Comparison of ENCODE assay signal across 8 cellular contexts in genomic region chr9:131657031-131657377, GRCh38.
A peak's percentile ranks its signal among the peaks of the same experiment; 100 is the strongest.
DNase-seq lines count a peak whose midpoint lies in the region; ATAC-seq and TF ChIP-seq lines count a peak whose summit lies in the region.

No MANE protein-coding gene starts in this region.

- ATAC-seq in GM19395 (IDR thresholded peaks at IDR 0.05; ENCODE audit: unreplicated experiment) (peak; percentile 33), HG03342 (IDR thresholded peaks at IDR 0.05; ENCODE audit: unreplicated experiment) (peak; percentile 24), psoas muscle (peak; percentile 38 to 64 (median 58)), HG03521 (IDR thresholded peaks at IDR 0.05; ENCODE audit: unreplicated experiment) (no peak)

- TF ChIP-seq CTCF in brain microvascular endothelial cell (IDR thresholded peaks at IDR 0.05; ENCODE audit: low read depth, low read length, missing control alignments) (no peak), psoas muscle (IDR thresholded peaks at IDR 0.05) (no peak)

- peak overlapping the region; percentile 89 for H3K27ac ChIP-seq in brain microvascular endothelial cell
- peak overlapping the region; percentile 74 for H3K27ac ChIP-seq in psoas muscle

- peaks cover 84% of the 10 kb centered on the region for H3K4me1 ChIP-seq in psoas muscle

- WGBS in psoas muscle, 3 donors: 25 to 55% (median 25%) methylated on average over 9 of the region's 9 CpGs

- no peaks in the 10 kb centered on the region for H3K27me3 ChIP-seq in brain microvascular endothelial cell (replicated peaks)
- H3K27me3 ChIP-seq in psoas muscle (ENCODE audit: insufficient read depth in 3 of 3, low read length in 2 of 3): no peaks in the 10 kb centered on the region

- H3K4me3 ChIP-seq in brain microvascular endothelial cell (ENCODE audit: low read depth, low read length): no peak overlapping the region
- no peak overlapping the region for H3K4me3 ChIP-seq in psoas muscle

- intact Hi-C loops in psoas muscle (cut with DNase I): loop anchor here (2.0 to 5.0 kb wide), 2 partner anchors 80 to 84 kb away; partner anchors contain the start of gene RAPGEF1 (in 1 of the 2)

- DNase-seq in brain microvascular endothelial cell: no peak
- no peak for DNase-seq in psoas muscle
- no peak for DNase-seq in cerebellar nuclear complex (lab: John Stamatoyannopoulos, UW)
- no peak for DNase-seq in NCI-H1694 (lab: John Stamatoyannopoulos, UW)
- no peak for DNase-seq in foreskin melanocyte

- H3K36me3 ChIP-seq in brain microvascular endothelial cell (replicated peaks) (no peaks in the 10 kb centered on the region), psoas muscle (ENCODE audit: insufficient read depth in 1 of 2, low read depth in 1 of 2) (no peaks in the 10 kb centered on the region)

- H3K9me3 ChIP-seq in psoas muscle: no peaks in the 10 kb centered on the region

- in situ Hi-C loops in brain microvascular endothelial cell (cut with HindIII; ENCODE audit: low pct_ligation_motif_present, low sequenced_read_pairs): no loop called here
